Comparison of ENCODE assay signal across 1 cellular context in the genomic region with DNA sequence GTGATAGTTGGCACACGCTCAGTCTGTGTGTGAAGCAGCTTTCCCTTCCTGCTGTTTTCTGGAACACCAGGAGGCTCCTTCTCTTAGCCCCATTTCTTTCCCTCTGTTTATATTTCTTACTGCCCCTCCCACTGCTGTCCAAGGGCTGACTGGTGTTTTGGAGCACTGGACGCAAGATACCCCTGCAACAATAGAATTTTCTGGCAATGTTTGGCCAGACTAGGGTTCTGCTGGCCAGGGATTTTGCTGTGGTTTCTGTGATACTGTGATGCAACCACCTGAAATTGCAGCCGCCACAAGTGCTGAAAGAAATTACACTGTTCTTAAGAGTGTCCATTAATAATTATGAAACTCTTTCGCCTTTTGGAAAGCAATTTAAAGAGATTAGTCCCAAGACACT.
TF ChIP-seq lines count a peak whose summit lies in the region.

No MANE protein-coding gene starts in this region.

TF ChIP-seq in IMR-90, 13 proteins besides CTCF, POLR2A, EP300 and RAD21:
- 0 out of 2 replicates have a peak, but pooled peaks have one; percentile 13 for TF ChIP-seq CEBPB (IDR thresholded peaks at IDR 0.05; ENCODE audit: low read depth, low read length)
- no peak for TF ChIP-seq RCOR1 (IDR thresholded peaks at IDR 0.05; ENCODE audit: insufficient replicate concordance, low read length)
